In genomic region chr5:11082546-11082945, GRCh38 we compare ENCODE assay signal across 36 cellular contexts.
"Had no signal": no experiment of that assay in that cellular context is flagged by ENCODE, and none has a peak within 500 bp of the region (broad histone marks: within the 10 kb centered on the region; RNA-seq: fewer than 3 reads in every experiment).

No MANE protein-coding gene starts in this region.

- H3K36me3 ChIP-seq: MG63 had no signal

- H3K9me3 ChIP-seq: MG63 had no signal

- DNase-seq: Karpas-422, Kasumi-1, MG63, MM.1S, MV-4-11, NCI-H1048, NCI-H1092, NCI-H1092 treated with DMSO at 0.1 percent for 48 hours, NCI-H1105, NCI-H1105 treated with DMSO at 0.1 percent for 48 hours, NCI-H1417, NCI-H1417 treated with DMSO at 0.1 percent for 48 hours, NCI-H1436, NCI-H1436 treated with DMSO at 0.1 percent for 48 hours, NCI-H146, NCI-H1694, NCI-H1694 treated with DMSO at 0.1 percent for 48 hours, NCI-H187, NCI-H187 treated with DMSO at 0.1 percent for 48 hours, NCI-H1930, NCI-H2029, NCI-H2029 treated with DMSO at 0.1 percent for 48 hours, NCI-H2081, NCI-H2081 treated with DMSO at 0.1 percent for 48 hours, NCI-H2107, NCI-H2171, NCI-H2171 treated with DMSO at 0.1 percent for 48 hours, NCI-H2227 treated with DMSO at 0.1 percent for 48 hours, NCI-H226, NCI-H345, NCI-H446, NCI-H446 treated with DMSO at 0.1 percent for 48 hours, NCI-H510A, NCI-H510A treated with DMSO at 0.1 percent for 48 hours, NCI-H524, NCI-H524 treated with DMSO at 0.1 percent for 48 hours had no signal

- H3K4me3 ChIP-seq: MG63 had no signal
